In the genomic region with DNA sequence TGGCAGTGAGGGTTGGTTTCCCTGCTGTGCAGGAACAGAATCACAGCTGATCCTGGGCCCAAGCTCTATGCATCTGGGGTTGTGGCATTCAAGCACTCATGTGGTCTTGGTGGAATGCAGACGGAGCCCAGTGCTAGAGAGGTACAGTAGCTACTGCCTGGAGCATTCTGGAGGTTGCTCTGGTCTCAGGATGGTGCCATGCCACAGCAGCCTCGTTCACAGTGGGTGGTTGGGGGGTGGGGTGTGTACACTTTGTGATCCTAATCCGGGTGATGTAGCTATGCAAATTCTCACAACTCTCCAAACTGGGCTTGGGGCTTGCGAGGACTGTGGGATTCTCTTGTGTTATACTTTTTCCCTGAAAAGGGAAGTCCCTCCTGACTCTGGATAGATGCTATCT, we compare ENCODE assay signal across 1 cellular context.
A peak's percentile ranks its signal among the peaks of the same experiment; 100 is the strongest.
TF ChIP-seq lines count a peak whose summit lies in the region.

No MANE protein-coding gene starts in this region.

TF ChIP-seq in H1, 55 proteins besides CTCF, POLR2A, EP300 and RAD21:
- no peak; the same call in 1 of the 2 replicates for TF ChIP-seq RBBP5 (IDR thresholded peaks at IDR 0.05; ENCODE audit: borderline replicate concordance, low read depth, low read length)
- TF ChIP-seq TCF12 (IDR thresholded peaks at IDR 0.05; ENCODE audit: low read depth, low read length) = no peak
- TF ChIP-seq EZH2 (IDR thresholded peaks at IDR 0.05; ENCODE audit: low read depth, low read length, severe bottlenecking) = no peak
- no peak for TF ChIP-seq SRF (IDR thresholded peaks at IDR 0.05; ENCODE audit: low read depth, low read length)
- no peak for TF ChIP-seq BACH1 (IDR thresholded peaks at IDR 0.05; ENCODE audit: low read length)
- no peak for TF ChIP-seq SIN3A (conservative IDR thresholded peaks at IDR 0.05 in 1 of 2, IDR thresholded peaks at IDR 0.05 in 1 of 2; ENCODE audit: low read depth in 1 of 2, low read length in 2 of 2)
- no peak for TF ChIP-seq FOSL1 (IDR thresholded peaks at IDR 0.05; ENCODE audit: insufficient read depth, low read depth, low read length)
- no peak for TF ChIP-seq HDAC6 (IDR thresholded peaks at IDR 0.05; ENCODE audit: low read depth, low read length)
- TF ChIP-seq JUN (IDR thresholded peaks at IDR 0.05; ENCODE audit: low read depth, low read length) = no peak
- TF ChIP-seq E2F6 (IDR thresholded peaks at IDR 0.05) = no peak
- 0 out of 2 replicates have a peak, but pooled peaks have one; percentile 49 for TF ChIP-seq POLR2AphosphoS5 (IDR thresholded peaks at IDR 0.05; ENCODE audit: low read depth, low read length)
- no peak for TF ChIP-seq ASH2L (IDR thresholded peaks at IDR 0.05; ENCODE audit: low read length)
- no peak for TF ChIP-seq MAFK (IDR thresholded peaks at IDR 0.05; ENCODE audit: low read depth, low read length)
- TF ChIP-seq PHF8 (conservative IDR thresholded peaks at IDR 0.05; ENCODE audit: low read depth, low read length) = no peak
- TF ChIP-seq USF2 (IDR thresholded peaks at IDR 0.05; ENCODE audit: low read length) = no peak
- 0 out of 2 replicates have a peak, but pooled peaks have one; percentile 46 for TF ChIP-seq TAF1 (IDR thresholded peaks at IDR 0.05; ENCODE audit: low read depth, low read length)
- no peak for TF ChIP-seq NRF1 (IDR thresholded peaks at IDR 0.05; ENCODE audit: low read depth, low read length)
- 0 out of 2 replicates have a peak, but pooled peaks have one; percentile 8 for TF ChIP-seq TBP (IDR thresholded peaks at IDR 0.05; ENCODE audit: low read depth, low read length)
- no peak for TF ChIP-seq KDM4A (IDR thresholded peaks at IDR 0.05; ENCODE audit: low read depth, low read length, severe bottlenecking)
- no peak for TF ChIP-seq KDM5A (IDR thresholded peaks at IDR 0.05; ENCODE audit: low read length)
- peak; percentile 94 for TF ChIP-seq TEAD4 (IDR thresholded peaks at IDR 0.05; ENCODE audit: low read depth, low read length)
- TF ChIP-seq YY1 (IDR thresholded peaks at IDR 0.05; ENCODE audit: low read depth, low read length) = 0 out of 2 replicates have a peak, but pooled peaks have one; percentile 23
- no peak for TF ChIP-seq TAF7 (optimal IDR thresholded peaks at IDR 0.05; ENCODE audit: borderline replicate concordance, low read depth, low read length)
- TF ChIP-seq SP1 (IDR thresholded peaks at IDR 0.05; ENCODE audit: low read depth, low read length) = peak; percentile 62; the same call in 1 of the 2 replicates
- no peak for TF ChIP-seq SIX5 (IDR thresholded peaks at IDR 0.05; ENCODE audit: low read depth, low read length)
- TF ChIP-seq RXRA (IDR thresholded peaks at IDR 0.05; ENCODE audit: insufficient read depth, low read depth, low read length) = no peak
- TF ChIP-seq CTBP2 (IDR thresholded peaks at IDR 0.05; ENCODE audit: borderline replicate concordance, insufficient read depth, insufficient read length, low read length) = peak; percentile 89
- no peak for TF ChIP-seq GTF2F1 (IDR thresholded peaks at IDR 0.05; ENCODE audit: borderline replicate concordance, low read depth, low read length)
- TF ChIP-seq HDAC2 (IDR thresholded peaks at IDR 0.05; ENCODE audit: borderline replicate concordance in 1 of 2, low read depth in 2 of 2, low read length in 2 of 2) = peak; percentile 41 to 89; a peak in 2 of 4 replicates
- TF ChIP-seq NANOG (IDR thresholded peaks at IDR 0.05; ENCODE audit: insufficient read depth, low read depth, low read length, poor library complexity, severe bottlenecking) = no peak
- TF ChIP-seq CREB1 (IDR thresholded peaks at IDR 0.05) = no peak; the same call in 1 of the 2 replicates
- TF ChIP-seq EGR1 (IDR thresholded peaks at IDR 0.05; ENCODE audit: borderline replicate concordance, low read depth, low read length) = no peak
- no peak for TF ChIP-seq CEBPB (IDR thresholded peaks at IDR 0.05; ENCODE audit: low read depth, low read length)
- TF ChIP-seq CHD1 (IDR thresholded peaks at IDR 0.05; ENCODE audit: low read depth, low read length) = no peak
- TF ChIP-seq ATF3 (IDR thresholded peaks at IDR 0.05; ENCODE audit: insufficient read depth, low read depth, low read length) = no peak
- TF ChIP-seq ZNF274 (IDR thresholded peaks at IDR 0.05; ENCODE audit: borderline replicate concordance, extremely low read depth, low read length) = no peak
- TF ChIP-seq GABPA (IDR thresholded peaks at IDR 0.05; ENCODE audit: borderline replicate concordance, insufficient read depth, low read length) = no peak
- TF ChIP-seq RNF2 (IDR thresholded peaks at IDR 0.05; ENCODE audit: borderline replicate concordance, low read depth, low read length, missing control alignments, poor library complexity, severe bottlenecking) = no peak
- no peak for TF ChIP-seq SP2 (IDR thresholded peaks at IDR 0.05; ENCODE audit: low read length)
- TF ChIP-seq SAP30 (IDR thresholded peaks at IDR 0.05; ENCODE audit: insufficient read depth, insufficient replicate concordance, low read length) = no peak
- TF ChIP-seq, protein P1, sequence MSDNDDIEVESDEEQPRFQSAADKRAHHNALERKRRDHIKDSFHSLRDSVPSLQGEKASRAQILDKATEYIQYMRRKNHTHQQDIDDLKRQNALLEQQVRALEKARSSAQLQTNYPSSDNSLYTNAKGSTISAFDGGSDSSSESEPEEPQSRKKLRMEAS (IDR thresholded peaks at IDR 0.05) = peak; percentile 46; the same call in 1 of the 2 replicates
- peak; percentile 41; the same call in 1 of the 2 replicates for TF ChIP-seq KDM1A (IDR thresholded peaks at IDR 0.05; ENCODE audit: borderline replicate concordance, low read length)
- TF ChIP-seq RFX5 (IDR thresholded peaks at IDR 0.05; ENCODE audit: borderline replicate concordance, low read depth, low read length) = no peak
- TF ChIP-seq, protein P2, sequence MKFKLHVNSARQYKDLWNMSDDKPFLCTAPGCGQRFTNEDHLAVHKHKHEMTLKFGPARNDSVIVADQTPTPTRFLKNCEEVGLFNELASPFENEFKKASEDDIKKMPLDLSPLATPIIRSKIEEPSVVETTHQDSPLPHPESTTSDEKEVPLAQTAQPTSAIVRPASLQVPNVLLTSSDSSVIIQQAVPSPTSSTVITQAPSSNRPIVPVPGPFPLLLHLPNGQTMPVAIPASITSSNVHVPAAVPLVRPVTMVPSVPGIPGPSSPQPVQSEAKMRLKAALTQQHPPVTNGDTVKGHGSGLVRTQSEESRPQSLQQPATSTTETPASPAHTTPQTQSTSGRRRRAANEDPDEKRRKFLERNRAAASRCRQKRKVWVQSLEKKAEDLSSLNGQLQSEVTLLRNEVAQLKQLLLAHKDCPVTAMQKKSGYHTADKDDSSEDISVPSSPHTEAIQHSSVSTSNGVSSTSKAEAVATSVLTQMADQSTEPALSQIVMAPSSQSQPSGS (IDR thresholded peaks at IDR 0.05; ENCODE audit: low read length) = peak; percentile 86; the same call in 1 of the 2 replicates
